Comparison of ENCODE assay signal across 20 cellular contexts in the genomic region with DNA sequence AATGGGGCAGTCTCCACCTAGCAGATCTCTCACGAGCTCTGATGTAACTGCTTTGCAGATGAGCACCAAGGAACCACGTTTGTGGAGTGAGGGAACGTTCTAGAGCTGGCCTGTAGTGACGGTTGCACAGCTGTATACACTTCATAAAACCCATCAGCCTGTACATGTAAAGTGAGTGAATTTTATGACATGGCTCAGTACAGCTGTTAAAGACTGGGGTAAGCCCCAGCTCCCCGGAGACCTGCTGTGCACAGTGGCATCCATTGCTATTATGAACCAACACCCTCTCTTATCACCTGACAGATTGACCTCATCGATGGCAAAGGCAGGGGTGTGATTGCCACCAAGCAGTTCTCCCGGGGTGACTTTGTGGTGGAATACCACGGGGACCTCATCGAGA.
"Had no signal": no experiment of that assay in that cellular context is flagged by ENCODE, and none has a peak within 500 bp of the region (broad histone marks: within the 10 kb centered on the region; RNA-seq: fewer than 3 reads in every experiment).

No MANE protein-coding gene starts in this region.

- H3K4me1 Mint-ChIP-seq: neural crest cell had no signal

- H3K27me3 ChIP-seq: brain microvascular endothelial cell, heart left ventricle, ovary, testis, upper lobe of left lung had no signal

- H3K27ac Mint-ChIP-seq: activated CD4-positive, alpha-beta T cell treated with anti-CD3 and anti-CD28 coated beads, Interleukin-2, amount 10 ng/mL, durations not matched to agents 24 days and 14 days; activated CD8-positive, alpha-beta T cell treated with anti-CD3 and anti-CD28 coated beads for 36 hours; activated naive CD4-positive, alpha-beta T cell treated with anti-CD3 and anti-CD28 coated beads for 36 hours; T-helper 2 cell treated with Interferon-gamma antibody and Interleukin-4, amounts not matched to agents 5 μg/mL and 100 μg/mL, for 36 hours had no signal

- ATAC-seq: activated CD8-positive, alpha-beta T cell treated with anti-CD3 and anti-CD28 coated beads for 36 hours; activated T-cell treated with anti-CD3 and anti-CD28 coated beads, Interleukin-2, amount 50 U/mL, for 4 hours; heart left ventricle; psoas muscle; right cardiac atrium had no signal

- H3K4me1 ChIP-seq: psoas muscle had no signal

- H3K27ac ChIP-seq: brain microvascular endothelial cell, heart left ventricle, left ventricle myocardium inferior, ovary, skin epidermis, testis, upper lobe of left lung had no signal

- DNase-seq: activated CD4-positive, alpha-beta T cell treated with anti-CD3 and anti-CD28 coated beads, Interleukin-2, amount 10 ng/mL, durations not matched to agents 24 days and 14 days; activated CD4-positive, CD25-positive, alpha-beta regulatory T cell; activated CD8-positive, alpha-beta T cell treated with anti-CD3 and anti-CD28 coated beads for 36 hours; activated naive CD4-positive, alpha-beta T cell treated with anti-CD3 and anti-CD28 coated beads for 36 hours; activated T-cell treated with anti-CD3 and anti-CD28 coated beads, Interleukin-2, amount 50 U/mL, for 4 hours; aorta; brain microvascular endothelial cell; central memory CD4-positive, alpha-beta T cell; heart left ventricle; left ventricle myocardium inferior; ovary; psoas muscle; right cardiac atrium; testis; upper lobe of left lung had no signal

- H3K9me3 Mint-ChIP-seq: activated CD4-positive, alpha-beta T cell treated with anti-CD3 and anti-CD28 coated beads, Interleukin-2, amount 10 ng/mL, durations not matched to agents 24 days and 14 days; activated CD8-positive, alpha-beta T cell treated with anti-CD3 and anti-CD28 coated beads for 36 hours; activated naive CD4-positive, alpha-beta T cell treated with anti-CD3 and anti-CD28 coated beads for 36 hours; activated T-cell treated with anti-CD3 and anti-CD28 coated beads, Interleukin-2, amount 50 U/mL, for 4 hours; neural crest cell; T-helper 2 cell treated with Interferon-gamma antibody and Interleukin-4, amounts not matched to agents 5 μg/mL and 100 μg/mL, for 36 hours had no signal

- H3K4me3 Mint-ChIP-seq: activated CD4-positive, alpha-beta T cell treated with anti-CD3 and anti-CD28 coated beads, Interleukin-2, amount 10 ng/mL, durations not matched to agents 24 days and 14 days; activated CD8-positive, alpha-beta T cell treated with anti-CD3 and anti-CD28 coated beads for 36 hours; activated naive CD4-positive, alpha-beta T cell treated with anti-CD3 and anti-CD28 coated beads for 36 hours; activated T-cell treated with anti-CD3 and anti-CD28 coated beads, Interleukin-2, amount 50 U/mL, for 4 hours; neural crest cell; T-helper 2 cell treated with Interferon-gamma antibody and Interleukin-4, amounts not matched to agents 5 μg/mL and 100 μg/mL, for 36 hours had no signal

- H3K27me3 Mint-ChIP-seq: activated CD4-positive, alpha-beta T cell treated with anti-CD3 and anti-CD28 coated beads, Interleukin-2, amount 10 ng/mL, durations not matched to agents 24 days and 14 days; activated CD8-positive, alpha-beta T cell treated with anti-CD3 and anti-CD28 coated beads for 36 hours had no signal

- H3K9me3 ChIP-seq: heart left ventricle, left ventricle myocardium inferior, ovary, psoas muscle, testis, upper lobe of left lung had no signal

- H3K4me3 ChIP-seq: coronary artery, heart left ventricle, left ventricle myocardium inferior, ovary, psoas muscle, SK-N-MC, skin epidermis, testis, upper lobe of left lung had no signal
